Comparison of ENCODE assay signal across 8 cellular contexts in genomic region chr6:2765896-2766766, GRCh38. TPM values are rescaled to one million over a fixed set of nuclear protein-coding genes. Genes with fewer than 3 reads are reported as not detected.
A peak's percentile ranks its signal among the peaks of the same experiment; 100 is the strongest.
DNase-seq lines count a peak whose midpoint lies in the region; ATAC-seq, FAIRE-seq and TF ChIP-seq lines count a peak whose summit lies in the region.

No MANE protein-coding gene starts in this region.

- ATAC-seq in GM18517 (IDR thresholded peaks at IDR 0.05; ENCODE audit: unreplicated experiment) (peak; percentile 2), HG02981 (IDR thresholded peaks at IDR 0.05; ENCODE audit: unreplicated experiment) (peak; percentile 21)

- H3K4me1 ChIP-seq in ascending aorta: peaks cover 6 to 25% of the 10 kb centered on the region in 2 donors
- peaks cover 4 to 17% of the 10 kb centered on the region in 2 donors for H3K4me1 ChIP-seq in small intestine (ENCODE audit: control insufficient read depth in 2 of 2, insufficient read depth in 1 of 2, low read depth in 1 of 2, low read length in 1 of 2)

- H3K27ac ChIP-seq in ascending aorta (peak overlapping the region; percentile 92 to 99), small intestine (ENCODE audit: low read depth in 1 of 2, low read length in 1 of 2) (peak overlapping the region; percentile 91 to 95)

- H3K36me3 ChIP-seq in ascending aorta (peaks cover 0 to 6% of the 10 kb centered on the region in 2 donors), small intestine (ENCODE audit: control insufficient read depth in 2 of 2, insufficient read depth in 2 of 2, low read length in 2 of 2) (no peaks in the 10 kb centered on the region)

- H3K27me3 ChIP-seq in ascending aorta (no peaks in the 10 kb centered on the region), small intestine (ENCODE audit: control insufficient read depth in 2 of 2, insufficient read depth in 2 of 2, low read length in 2 of 2) (no peaks in the 10 kb centered on the region)

- intact Hi-C loops in ascending aorta (cut with DNase I): loop anchor here (1.0 to 5.0 kb wide), 5 partner anchors 24 to 301 kb away; partner anchors contain the start of genes RIPK1 and SERPINB1

- no peak for TF ChIP-seq CTCF in ascending aorta (IDR thresholded peaks at IDR 0.05)

- peak; percentile 62 for DNase-seq in AG08395 (ENCODE audit: low spot score)
- peak; percentile 50 for DNase-seq in RKO (ENCODE audit: low spot score)
- DNase-seq in ascending aorta (ENCODE audit: low spot score in 2 of 2): peak in 1 of 2 donors; percentile 78
- DNase-seq in small intestine: peak; percentile 45
- DNase-seq in dedifferentiated amniotic fluid mesenchymal stem cell (ENCODE audit: extremely low spot score): no peak

- FAIRE-seq in small intestine (lab: Jason Lieb, UNC): no peak

- H3K9me3 ChIP-seq in ascending aorta (no peaks in the 10 kb centered on the region), small intestine (ENCODE audit: control insufficient read depth, low read depth) (no peaks in the 10 kb centered on the region)

- peak overlapping the region; percentile 93 for H3K4me3 ChIP-seq in ascending aorta
- H3K4me3 ChIP-seq in iPS-11a (ENCODE audit: low read depth, low read length): peak overlapping the region; percentile 81
- peak overlapping the region; percentile 96 to 99 for H3K4me3 ChIP-seq in small intestine (ENCODE audit: low read depth in 1 of 2, low read length in 2 of 2)

- WGBS in small intestine, 3 donors: 0 to 1% (median 0%) methylated on average over 67 to 91 of the region's 91 CpGs

RNA-seq across cellular contexts. Expression of gene WRNIP1, which starts 0.9 kb away (rescaled TPM):
- 100 TPM for total RNA-seq in ascending aorta
- polyA plus RNA-seq in small intestine: 10 to 100 TPM; 35.1 to 52.2 (median 45.4) TPM

RNA-seq across cellular contexts. Expression of gene MYLK4, which starts 15.4 kb away (rescaled TPM):
- total RNA-seq in ascending aorta: not detected
- polyA plus RNA-seq in small intestine: under 1 TPM; under 0.01 to 0.37 (median 0.27) TPM
